ENCODE assay signal across 8 cellular contexts in the genomic region with DNA sequence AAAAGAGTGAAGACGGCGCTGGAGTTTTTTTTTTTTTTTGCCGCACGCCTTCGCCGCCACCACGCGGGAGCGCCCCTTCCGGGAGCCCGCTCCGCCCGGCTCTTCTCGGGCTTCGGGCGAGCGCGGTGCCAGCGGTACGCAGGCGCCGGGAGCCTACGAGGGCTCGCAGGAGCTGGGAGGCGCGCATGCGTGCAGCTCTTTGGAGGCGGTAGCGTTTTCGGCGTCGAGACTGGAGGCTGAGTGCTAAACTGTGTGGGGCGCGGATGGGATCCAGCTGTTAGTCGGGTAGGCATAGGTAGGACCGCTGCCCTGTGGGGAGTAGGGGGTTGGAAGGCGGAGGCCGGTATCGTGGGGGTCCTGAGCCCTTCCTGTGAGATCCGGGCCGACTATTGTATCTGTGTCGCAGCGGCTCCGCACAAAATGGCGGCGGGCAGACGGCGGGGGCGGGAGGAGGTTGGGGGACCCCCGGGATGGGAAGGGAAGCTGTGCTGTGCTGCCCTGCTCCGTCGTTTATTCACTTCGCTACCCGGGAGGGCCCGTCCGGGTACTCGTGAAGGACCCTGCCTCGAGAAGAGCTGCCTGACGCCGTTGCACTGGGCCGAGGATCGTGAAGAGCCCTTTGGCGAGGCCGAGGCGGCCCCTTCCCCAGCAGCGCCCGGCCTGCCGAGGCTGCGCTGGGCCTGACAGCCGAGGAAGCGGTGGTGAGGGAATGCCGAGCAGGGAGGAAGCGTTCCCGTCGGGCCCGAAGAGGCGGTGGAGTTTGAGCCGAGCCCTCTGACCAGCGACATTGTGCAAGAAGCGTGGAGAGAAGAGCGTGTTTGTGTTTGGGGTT. TPM values are rescaled to one million over a fixed set of nuclear protein-coding genes. Genes with fewer than 3 reads are reported as not detected.
DNase-seq lines count a peak whose midpoint lies in the region; ATAC-seq and TF ChIP-seq lines count a peak whose summit lies in the region.

A gene with protein sequence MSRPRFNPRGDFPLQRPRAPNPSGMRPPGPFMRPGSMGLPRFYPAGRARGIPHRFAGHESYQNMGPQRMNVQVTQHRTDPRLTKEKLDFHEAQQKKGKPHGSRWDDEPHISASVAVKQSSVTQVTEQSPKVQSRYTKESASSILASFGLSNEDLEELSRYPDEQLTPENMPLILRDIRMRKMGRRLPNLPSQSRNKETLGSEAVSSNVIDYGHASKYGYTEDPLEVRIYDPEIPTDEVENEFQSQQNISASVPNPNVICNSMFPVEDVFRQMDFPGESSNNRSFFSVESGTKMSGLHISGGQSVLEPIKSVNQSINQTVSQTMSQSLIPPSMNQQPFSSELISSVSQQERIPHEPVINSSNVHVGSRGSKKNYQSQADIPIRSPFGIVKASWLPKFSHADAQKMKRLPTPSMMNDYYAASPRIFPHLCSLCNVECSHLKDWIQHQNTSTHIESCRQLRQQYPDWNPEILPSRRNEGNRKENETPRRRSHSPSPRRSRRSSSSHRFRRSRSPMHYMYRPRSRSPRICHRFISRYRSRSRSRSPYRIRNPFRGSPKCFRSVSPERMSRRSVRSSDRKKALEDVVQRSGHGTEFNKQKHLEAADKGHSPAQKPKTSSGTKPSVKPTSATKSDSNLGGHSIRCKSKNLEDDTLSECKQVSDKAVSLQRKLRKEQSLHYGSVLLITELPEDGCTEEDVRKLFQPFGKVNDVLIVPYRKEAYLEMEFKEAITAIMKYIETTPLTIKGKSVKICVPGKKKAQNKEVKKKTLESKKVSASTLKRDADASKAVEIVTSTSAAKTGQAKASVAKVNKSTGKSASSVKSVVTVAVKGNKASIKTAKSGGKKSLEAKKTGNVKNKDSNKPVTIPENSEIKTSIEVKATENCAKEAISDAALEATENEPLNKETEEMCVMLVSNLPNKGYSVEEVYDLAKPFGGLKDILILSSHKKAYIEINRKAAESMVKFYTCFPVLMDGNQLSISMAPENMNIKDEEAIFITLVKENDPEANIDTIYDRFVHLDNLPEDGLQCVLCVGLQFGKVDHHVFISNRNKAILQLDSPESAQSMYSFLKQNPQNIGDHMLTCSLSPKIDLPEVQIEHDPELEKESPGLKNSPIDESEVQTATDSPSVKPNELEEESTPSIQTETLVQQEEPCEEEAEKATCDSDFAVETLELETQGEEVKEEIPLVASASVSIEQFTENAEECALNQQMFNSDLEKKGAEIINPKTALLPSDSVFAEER (N-terminal part only) (plus strand): TSS at position 202 of the 832 bp plus-strand sequence. CDS start 17,173 bp downstream, outside the sequence.

- peaks cover 63% of the 10 kb centered on the region for H3K79me2 ChIP-seq in GM23338 (replicated peaks; ENCODE audit: insufficient read depth)

- no peaks in the 10 kb centered on the region for H3K9me2 ChIP-seq in GM23338 (ENCODE audit: insufficient read depth)

- H3K4me3 ChIP-seq in GM23338 (peak within 1 kb of the TSS; percentile 79), fibroblast of pulmonary artery (replicated peaks; ENCODE audit: low read depth, low read length) (peak within 1 kb of the TSS; percentile 97)

- H3K27me3 ChIP-seq in GM23338 (ENCODE audit: insufficient read depth), result no peaks in the 10 kb centered on the region

- peak within 1 kb of the TSS; percentile 76; the same call in 1 of the 2 replicates for H2AFZ ChIP-seq in GM23338

- H3K4me1 Mint-ChIP-seq in GM23338 (peaks cover 21% of the 10 kb centered on the region), nephron (peaks cover 21% of the 10 kb centered on the region)
- H3K4me1 Mint-ChIP-seq in activated T-helper 2 cell treated with anti-CD3 and anti-CD28 coated beads, Interferon-gamma antibody, Interleukin-2, Interleukin-4, amounts not matched to agents 10 μg/mL and 5 μg/mL and 100 μg/mL, durations not matched to agents 14 hours and 24 hours and 36 hours (ENCODE audit: low read depth), result peaks cover 17% of the 10 kb centered on the region
- H3K4me1 Mint-ChIP-seq in stimulated activated naive CD8-positive, alpha-beta T cell treated with anti-CD3 and anti-CD28 coated beads, Interleukin-15, Interleukin-2, amounts not matched to agents 100 ng/mL and 50 ng/mL, for 24 hours (ENCODE audit: low read depth), result peaks cover 43% of the 10 kb centered on the region

- H4K20me1 ChIP-seq in GM23338 (replicated peaks; ENCODE audit: insufficient read depth), result peaks cover 22% of the 10 kb centered on the region

- H3K27ac ChIP-seq in GM23338 (ENCODE audit: low read depth) (peak within 1 kb of the TSS; percentile 94), RWPE1 (peak within 1 kb of the TSS; percentile 82)

- peak within 1 kb of the TSS; percentile 99 for H3K4me3 Mint-ChIP-seq in GM23338
- peak within 1 kb of the TSS; percentile 99 for H3K4me3 Mint-ChIP-seq in activated T-helper 2 cell treated with anti-CD3 and anti-CD28 coated beads, Interferon-gamma antibody, Interleukin-2, Interleukin-4, amounts not matched to agents 10 μg/mL and 5 μg/mL and 100 μg/mL, durations not matched to agents 14 hours and 24 hours and 36 hours (ENCODE audit: low read depth)
- peak within 1 kb of the TSS; percentile 96 to 100 (median 99) for H3K4me3 Mint-ChIP-seq in nephron
- peak within 1 kb of the TSS; percentile 98 for H3K4me3 Mint-ChIP-seq in stimulated activated naive CD8-positive, alpha-beta T cell treated with anti-CD3 and anti-CD28 coated beads, Interleukin-15, Interleukin-2, amounts not matched to agents 100 ng/mL and 50 ng/mL, for 24 hours

- H3F3A ChIP-seq in GM23338 (replicated peaks; ENCODE audit: low read depth), result no peaks in the 10 kb centered on the region

- peak; percentile 92 for ATAC-seq in GM23338

- H3K27ac Mint-ChIP-seq in GM23338, result peak within 1 kb of the TSS; percentile 100
- H3K27ac Mint-ChIP-seq in activated T-helper 2 cell treated with anti-CD3 and anti-CD28 coated beads, Interferon-gamma antibody, Interleukin-2, Interleukin-4, amounts not matched to agents 10 μg/mL and 5 μg/mL and 100 μg/mL, durations not matched to agents 14 hours and 24 hours and 36 hours, result peak within 1 kb of the TSS; percentile 100
- H3K27ac Mint-ChIP-seq in nephron, result peak within 1 kb of the TSS; percentile 98 to 100 (median 100)
- peak within 1 kb of the TSS; percentile 97 for H3K27ac Mint-ChIP-seq in stimulated activated naive CD8-positive, alpha-beta T cell treated with anti-CD3 and anti-CD28 coated beads, Interleukin-15, Interleukin-2, amounts not matched to agents 100 ng/mL and 50 ng/mL, for 24 hours

- peaks cover 5% of the 10 kb centered on the region for H3K27me3 Mint-ChIP-seq in GM23338 (ENCODE audit: insufficient read depth, low read depth, poor library complexity)
- H3K27me3 Mint-ChIP-seq in activated T-helper 2 cell treated with anti-CD3 and anti-CD28 coated beads, Interferon-gamma antibody, Interleukin-2, Interleukin-4, amounts not matched to agents 10 μg/mL and 5 μg/mL and 100 μg/mL, durations not matched to agents 14 hours and 24 hours and 36 hours (ENCODE audit: low read depth), result peaks cover 11% of the 10 kb centered on the region
- H3K27me3 Mint-ChIP-seq in nephron (ENCODE audit: low read depth), result no peaks in the 10 kb centered on the region
- peaks cover 4% of the 10 kb centered on the region for H3K27me3 Mint-ChIP-seq in stimulated activated naive CD8-positive, alpha-beta T cell treated with anti-CD3 and anti-CD28 coated beads, Interleukin-15, Interleukin-2, amounts not matched to agents 100 ng/mL and 50 ng/mL, for 24 hours

- POLR2A ChIA-PET in RWPE1 (lab: Yijun Ruan, JAX; ENCODE audit: low non-redundant PET), result interaction anchor here (0.5 to 0.9 kb wide), 3 partner anchors 9 to 99 kb away, joined by 3 to 5 read pairs (median 3); no protein-coding TSS in a partner anchor

- H3K9me3 Mint-ChIP-seq in GM23338 (no peaks in the 10 kb centered on the region; the same call in 2 of the 3 replicates), nephron (no peaks in the 10 kb centered on the region)
- H3K9me3 Mint-ChIP-seq in activated T-helper 2 cell treated with anti-CD3 and anti-CD28 coated beads, Interferon-gamma antibody, Interleukin-2, Interleukin-4, amounts not matched to agents 10 μg/mL and 5 μg/mL and 100 μg/mL, durations not matched to agents 14 hours and 24 hours and 36 hours, result no peaks in the 10 kb centered on the region
- H3K9me3 Mint-ChIP-seq in stimulated activated naive CD8-positive, alpha-beta T cell treated with anti-CD3 and anti-CD28 coated beads, Interleukin-15, Interleukin-2, amounts not matched to agents 100 ng/mL and 50 ng/mL, for 24 hours, result no peaks in the 10 kb centered on the region

- peak; percentile 91 for DNase-seq in EL
- peak; percentile 96 for DNase-seq in GM23338 (ENCODE audit: low spot score)
- DNase-seq in LHCN-M2 (ENCODE audit: low read depth), result peak; percentile 89
- DNase-seq in RWPE1 (ENCODE audit: low spot score), result peak; percentile 95
- DNase-seq in activated T-helper 2 cell treated with anti-CD3 and anti-CD28 coated beads, Interferon-gamma antibody, Interleukin-2, Interleukin-4, amounts not matched to agents 10 μg/mL and 5 μg/mL and 100 μg/mL, durations not matched to agents 14 hours and 24 hours and 36 hours (ENCODE audit: low spot score), result peak; percentile 89
- peak; percentile 94 for DNase-seq in fibroblast of pulmonary artery (ENCODE audit: low read depth)

- peak within 1 kb of the TSS; percentile 84 for H3K4me2 ChIP-seq in GM23338

- H3K4me1 ChIP-seq in GM23338 (ENCODE audit: insufficient read depth), result peaks cover 30% of the 10 kb centered on the region

- no peaks in the 10 kb centered on the region for H3K36me3 ChIP-seq in GM23338 (ENCODE audit: insufficient read depth)

- peaks cover 11% of the 10 kb centered on the region; the same call in 2 of the 3 replicates for H3K36me3 Mint-ChIP-seq in GM23338 (ENCODE audit: low read depth)
- H3K36me3 Mint-ChIP-seq in activated T-helper 2 cell treated with anti-CD3 and anti-CD28 coated beads, Interferon-gamma antibody, Interleukin-2, Interleukin-4, amounts not matched to agents 10 μg/mL and 5 μg/mL and 100 μg/mL, durations not matched to agents 14 hours and 24 hours and 36 hours (ENCODE audit: low read depth), result peaks cover 21% of the 10 kb centered on the region
- peaks cover 22% of the 10 kb centered on the region for H3K36me3 Mint-ChIP-seq in nephron (ENCODE audit: low read depth)
- H3K36me3 Mint-ChIP-seq in stimulated activated naive CD8-positive, alpha-beta T cell treated with anti-CD3 and anti-CD28 coated beads, Interleukin-15, Interleukin-2, amounts not matched to agents 100 ng/mL and 50 ng/mL, for 24 hours (ENCODE audit: low read depth), result peaks cover 11% of the 10 kb centered on the region

- peak; percentile 55 to 63 for TF ChIP-seq CTCF in GM23338 (conservative IDR thresholded peaks at IDR 0.05; ENCODE audit: low read depth in 2 of 2)
- peak; percentile 92 for TF ChIP-seq CTCF in RWPE1 (conservative IDR thresholded peaks at IDR 0.05; ENCODE audit: low read depth)
- peak; percentile 38 for TF ChIP-seq CTCF in fibroblast of pulmonary artery (IDR thresholded peaks at IDR 0.05; ENCODE audit: low read length, missing control alignments)
- TF ChIP-seq CTCF in nephron (IDR thresholded peaks at IDR 0.05; ENCODE audit: unreplicated experiment in 3 of 3), result peak; percentile 68 to 88 (median 78)

- CTCF ChIA-PET in RWPE1 (lab: Yijun Ruan, JAX), result interaction anchor here (0.5 to 2.2 kb wide), 14 partner anchors 11 to 996 kb away, joined by 3 to 12 read pairs (median 4); no protein-coding TSS in a partner anchor

- intact Hi-C loops in activated T-helper 2 cell treated with anti-CD3 and anti-CD28 coated beads, Interferon-gamma antibody, Interleukin-2, Interleukin-4, amounts not matched to agents 10 μg/mL and 5 μg/mL and 100 μg/mL, durations not matched to agents 14 hours and 24 hours and 36 hours (cut with micrococcal nuclease), result loop anchor here (1.0 to 2.0 kb wide), 3 partner anchors 55 to 201 kb away; a partner anchor contains a TSS

RNA-seq across cellular contexts. Expression of the gene that starts here (rescaled TPM):
- total RNA-seq in GM23338 (2014; rRNA removed; shearing (Covaris generic)), result 190 and 202 TPM in 2 replicates
- polyA plus RNA-seq in GM23338 (2016; fragmentation: Nextera tagmentation; extraction: Ambion mirVana), result 166 and 185 TPM in 2 replicates
- total RNA-seq in LHCN-M2 (2014; rRNA removed), result 87.7 and 101 TPM in 2 replicates
- polyA plus RNA-seq in LHCN-M2 (2012), result 23.8 TPM
- total RNA-seq in activated T-helper 2 cell treated with anti-CD3 and anti-CD28 coated beads, Interferon-gamma antibody, Interleukin-2, Interleukin-4, amounts not matched to agents 10 μg/mL and 5 μg/mL and 100 μg/mL, durations not matched to agents 14 hours and 24 hours and 36 hours, result 96.5 and 97.6 TPM in 2 replicates

Comparison
In these comparisons a context has a peak if more than half of its experiments do, and no peak if none do; other contexts are left out.
1. Peak in every context shown above with its lines: DNase-seq, ATAC-seq, H3K4me3 ChIP-seq and H3K27ac ChIP-seq.
2. CTCF ChIP-seq: peak in every context shown above with its lines; median percentile 92 in RWPE1; 78 in nephron; 59 in GM23338; 38 in fibroblast of pulmonary artery.